21 cellular contexts compared by ENCODE assay signal in genomic region chr3:195872097-195872496, GRCh38.
"Had no signal": no experiment of that assay in that cellular context is flagged by ENCODE, and none has a peak within 500 bp of the region (broad histone marks: within the 10 kb centered on the region; RNA-seq: fewer than 3 reads in every experiment).

No MANE protein-coding gene starts in this region.

- H3K9me3 Mint-ChIP-seq: IgD-negative memory B cell had no signal

- ATAC-seq: K562, Panc1 had no signal

- H3K4me3 Mint-ChIP-seq: IgD-negative memory B cell had no signal

- DNase-seq: Kasumi-1, MM.1S, NCI-H1092 treated with DMSO at 0.1 percent for 48 hours, NCI-H1436, NCI-H187, NCI-H2029, NCI-H2081 treated with DMSO at 0.1 percent for 48 hours, NCI-H2171, NCI-H226, NCI-H446, NCI-H510A, NCI-H524 treated with DMSO at 0.1 percent for 48 hours, NCI-H69, NCI-H774, SHP77, SK-N-SH had no signal

- H3K4me3 ChIP-seq: K562 had no signal

- H3K27me3 Mint-ChIP-seq: IgD-negative memory B cell had no signal

- H3K36me3 Mint-ChIP-seq: IgD-negative memory B cell had no signal

- H3K27ac ChIP-seq: HL-60, KMS-11 had no signal

- H3K9me3 ChIP-seq: SK-N-SH had no signal
